ENCODE assay signal across 17 cellular contexts in the genomic region with DNA sequence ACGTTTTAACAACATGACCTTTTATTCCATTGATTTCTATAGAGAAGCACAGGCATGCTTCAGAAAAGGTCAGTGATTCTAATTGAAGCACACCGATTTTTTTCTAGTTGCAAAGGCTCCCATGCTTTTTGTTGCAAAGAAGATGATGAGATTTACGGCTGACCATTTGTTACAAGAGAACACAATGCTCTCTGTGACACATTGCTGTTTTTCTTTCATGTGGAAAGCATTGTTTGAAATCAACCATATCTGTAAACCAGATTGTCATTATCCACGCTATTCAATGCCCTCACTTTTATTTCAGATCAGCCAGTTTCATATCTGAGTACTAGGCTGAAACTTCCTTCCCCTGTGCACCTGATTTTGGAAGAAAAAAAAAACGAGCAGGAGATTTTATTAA.
"Had no signal": no experiment of that assay in that cellular context is flagged by ENCODE, and none has a peak within 500 bp of the region (broad histone marks: within the 10 kb centered on the region; RNA-seq: fewer than 3 reads in every experiment).

No MANE protein-coding gene starts in this region.

- H3K27ac Mint-ChIP-seq: activated naive CD8-positive, alpha-beta T cell treated with anti-CD3 and anti-CD28 coated beads, Interleukin-2, amount 50 U/mL, for 24 hours; stimulated activated naive CD8-positive, alpha-beta T cell treated with anti-CD3 and anti-CD28 coated beads, Interleukin-15, Interleukin-2, amounts not matched to agents 100 ng/mL and 50 ng/mL, for 24 hours; T-cell had no signal

- H3K27ac ChIP-seq: esophagus muscularis mucosa, SK-N-MC, thoracic aorta had no signal

- H3K27me3 Mint-ChIP-seq: activated naive CD8-positive, alpha-beta T cell treated with anti-CD3 and anti-CD28 coated beads, Interleukin-2, amount 50 U/mL, for 24 hours; naive thymus-derived CD4-positive, alpha-beta T cell; stimulated activated naive CD8-positive, alpha-beta T cell treated with anti-CD3 and anti-CD28 coated beads, Interleukin-15, Interleukin-2, amounts not matched to agents 100 ng/mL and 50 ng/mL, for 24 hours; T-cell had no signal

- FAIRE-seq: astrocyte, bronchial epithelial cell had no signal

- H3K9me3 ChIP-seq: esophagus muscularis mucosa, mucosa of descending colon, thoracic aorta had no signal

- H3K9me3 Mint-ChIP-seq: activated naive CD8-positive, alpha-beta T cell treated with anti-CD3 and anti-CD28 coated beads, Interleukin-2, amount 50 U/mL, for 24 hours; immature natural killer cell; stimulated activated naive CD8-positive, alpha-beta T cell treated with anti-CD3 and anti-CD28 coated beads, Interleukin-15, Interleukin-2, amounts not matched to agents 100 ng/mL and 50 ng/mL, for 24 hours; T-cell had no signal

- H3K4me1 Mint-ChIP-seq: activated naive CD8-positive, alpha-beta T cell treated with anti-CD3 and anti-CD28 coated beads, Interleukin-2, amount 50 U/mL, for 24 hours; immature natural killer cell; naive thymus-derived CD4-positive, alpha-beta T cell; T-cell had no signal

- DNase-seq: activated CD4-positive, alpha-beta T cell treated with anti-CD3 and anti-CD28 coated beads, Interleukin-2, amount 50 U/mL, for 1 hour; activated naive CD4-positive, alpha-beta T cell; activated naive CD8-positive, alpha-beta T cell treated with anti-CD3 and anti-CD28 coated beads, Interleukin-2, amount 50 U/mL, for 24 hours; glutamatergic neuron; immature natural killer cell; mammary epithelial cell; mucosa of descending colon; naive thymus-derived CD4-positive, alpha-beta T cell; T-cell; T-helper 9 cell had no signal

- H3K4me3 Mint-ChIP-seq: activated naive CD8-positive, alpha-beta T cell treated with anti-CD3 and anti-CD28 coated beads, Interleukin-2, amount 50 U/mL, for 24 hours; immature natural killer cell; naive thymus-derived CD4-positive, alpha-beta T cell; stimulated activated naive CD8-positive, alpha-beta T cell treated with anti-CD3 and anti-CD28 coated beads, Interleukin-15, Interleukin-2, amounts not matched to agents 100 ng/mL and 50 ng/mL, for 24 hours; T-cell had no signal

- H3K36me3 ChIP-seq: thoracic aorta had no signal

- H3K4me3 ChIP-seq: esophagus muscularis mucosa, mucosa of descending colon, SK-N-MC, thoracic aorta had no signal

- ATAC-seq: activated naive CD8-positive, alpha-beta T cell treated with anti-CD3 and anti-CD28 coated beads, Interleukin-2, amount 50 U/mL, for 24 hours; mucosa of descending colon; naive thymus-derived CD4-positive, alpha-beta T cell; sciatic nerve; T-cell had no signal

- H3K27me3 ChIP-seq: esophagus muscularis mucosa had no signal
